Comparison of ENCODE assay signal across 8 cellular contexts in the genomic region with DNA sequence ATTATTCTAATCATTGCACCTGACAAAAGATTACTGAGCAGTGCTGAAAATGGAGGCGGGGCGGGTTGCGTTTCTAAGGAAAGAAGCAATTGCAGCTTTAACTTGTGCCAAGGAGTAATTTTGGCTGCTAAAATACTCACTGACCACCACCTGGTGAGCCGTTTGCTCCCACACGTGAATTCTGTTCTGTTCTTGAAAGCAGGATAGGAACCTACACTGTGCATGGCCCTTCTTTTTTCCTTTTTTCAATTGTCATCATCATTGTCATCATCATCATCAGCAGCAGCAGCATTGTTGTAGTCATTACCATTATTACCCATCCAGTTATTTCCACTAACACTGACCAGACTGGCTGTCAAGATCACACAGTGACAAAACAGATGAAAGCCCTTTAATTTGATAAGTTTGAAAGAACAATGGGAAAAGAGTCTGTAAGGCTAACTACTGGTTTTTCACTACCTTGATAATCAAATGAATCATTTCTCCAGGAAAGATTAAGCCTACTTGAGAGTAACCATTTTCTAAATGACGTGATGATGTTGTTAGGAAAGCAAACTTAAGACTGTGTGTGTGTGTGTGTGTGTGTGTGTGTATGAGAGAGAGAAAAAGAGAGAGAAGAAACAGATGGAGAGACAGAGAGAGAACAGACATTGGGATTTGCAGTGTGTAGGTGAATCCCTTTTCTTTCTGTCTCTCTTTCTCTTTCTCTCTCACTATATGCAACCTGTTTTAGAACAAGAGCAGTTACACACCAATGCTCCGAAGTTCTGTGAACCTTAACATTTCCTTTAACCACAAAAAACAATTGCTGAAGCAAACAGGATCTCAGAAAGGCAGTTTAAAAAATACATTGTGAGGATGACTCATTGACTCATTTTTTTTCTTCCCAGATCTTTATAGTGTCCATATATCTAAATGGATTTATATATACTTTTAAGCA. TPM values are rescaled to one million over a fixed set of nuclear protein-coding genes. Genes with fewer than 3 reads are reported as not detected.
DNase-seq lines count a peak whose midpoint lies in the region; ATAC-seq and TF ChIP-seq lines count a peak whose summit lies in the region.

No MANE protein-coding gene starts in this region.

- H3K4me1 ChIP-seq in mesodermal cell (ENCODE audit: control insufficient read depth, insufficient read depth, low read length, poor library complexity, severe bottlenecking), result peaks cover 30% of the 10 kb centered on the region
- H3K4me1 ChIP-seq in mesendoderm (ENCODE audit: control insufficient read depth, low read depth, low read length), result peaks cover 3% of the 10 kb centered on the region
- H3K4me1 ChIP-seq in gastrocnemius medialis, result peaks cover 23 to 28% of the 10 kb centered on the region in 2 donors

- H3K4me3 ChIP-seq in GM08714 (ENCODE audit: low read length), result peak overlapping the region; percentile 47
- H3K4me3 ChIP-seq in SU-DHL-6 (ENCODE audit: insufficient read depth, low read length, poor library complexity, severe bottlenecking), result peak overlapping the region; percentile 73
- H3K4me3 ChIP-seq in mesodermal cell (ENCODE audit: extremely low read depth, insufficient read depth, low read length, poor library complexity, severe bottlenecking), result no peak overlapping the region
- no peak overlapping the region for H3K4me3 ChIP-seq in mesendoderm (ENCODE audit: low read length)
- no peak overlapping the region for H3K4me3 ChIP-seq in gastrocnemius medialis

- no peak overlapping the region for H4K8ac ChIP-seq in mesendoderm (ENCODE audit: low read depth, low read length)

- no peaks in the 10 kb centered on the region for H3K9me2 ChIP-seq in SU-DHL-6 (replicated peaks; ENCODE audit: insufficient read depth, low read length)

- H2BK120ac ChIP-seq in mesendoderm (ENCODE audit: low read depth, low read length), result no peak overlapping the region

- H3K9me3 ChIP-seq in SU-DHL-6 (ENCODE audit: insufficient read depth, low read length) (no peaks in the 10 kb centered on the region), mesodermal cell (ENCODE audit: control insufficient read depth, low read length) (no peaks in the 10 kb centered on the region), gastrocnemius medialis (no peaks in the 10 kb centered on the region)

- no peak overlapping the region for H3K23ac ChIP-seq in mesendoderm (ENCODE audit: low read length)

- H3K79me2 ChIP-seq in SU-DHL-6 (ENCODE audit: insufficient read depth, low read length) (peaks cover 87% of the 10 kb centered on the region), mesendoderm (ENCODE audit: control insufficient read depth, insufficient read depth, low read length) (no peaks in the 10 kb centered on the region)

- ATAC-seq in gastrocnemius medialis, result no peak

- H4K20me1 ChIP-seq in SU-DHL-6 (ENCODE audit: low read depth, low read length), result peaks cover 20% of the 10 kb centered on the region

- peaks cover 83% of the 10 kb centered on the region for H3F3A ChIP-seq in SU-DHL-6 (ENCODE audit: insufficient read depth)

- WGBS in mesodermal cell (ENCODE audit: insufficient coverage in 2 of 2), 2 experiments, result 67 to 80% methylated on average over 7 of the region's 7 CpGs
- WGBS in mesendoderm (ENCODE audit: extremely low coverage, insufficient coverage, low lambda C conversion rate), result no CpG with 5 or more reads among the region's 7 CpGs

- H3K27ac ChIP-seq in SU-DHL-6 (ENCODE audit: low read depth, low read length) (peak overlapping the region; percentile 92), mesodermal cell (ENCODE audit: low read depth, low read length, severe bottlenecking) (peak overlapping the region; percentile 72), mesendoderm (ENCODE audit: low read depth, low read length) (no peak overlapping the region), gastrocnemius medialis (no peak overlapping the region)

- no peak for TF ChIP-seq CTCF in SU-DHL-6 (IDR thresholded peaks at IDR 0.05; ENCODE audit: insufficient read depth, low read length, poor library complexity, severe bottlenecking)
- no peak for TF ChIP-seq CTCF in gastrocnemius medialis (IDR thresholded peaks at IDR 0.05 in 4 of 5, conservative IDR thresholded peaks at IDR 0.05 in 1 of 5)

- intact Hi-C loops in gastrocnemius medialis (cut with DNase I; ENCODE audit: low total_unique reads), result loop anchor here (5.0 kb wide), 2 partner anchors 60 to 75 kb away; no protein-coding TSS in a partner anchor

- peaks cover 26% of the 10 kb centered on the region for H3K36me3 ChIP-seq in SU-DHL-6 (ENCODE audit: low read length)
- no peaks in the 10 kb centered on the region for H3K36me3 ChIP-seq in mesodermal cell (ENCODE audit: control insufficient read depth, insufficient read depth, low read length)
- no peaks in the 10 kb centered on the region for H3K36me3 ChIP-seq in mesendoderm (ENCODE audit: control insufficient read depth, insufficient read depth, low read length)
- no peaks in the 10 kb centered on the region for H3K36me3 ChIP-seq in gastrocnemius medialis

- H2BK5ac ChIP-seq in mesendoderm (ENCODE audit: low read length), result no peak overlapping the region

- H3K9ac ChIP-seq in SU-DHL-6 (ENCODE audit: low read length), result peak overlapping the region; percentile 73
- H3K9ac ChIP-seq in mesendoderm (ENCODE audit: low read length), result no peak overlapping the region

- peak overlapping the region; percentile 88 for H3K4me2 ChIP-seq in SU-DHL-6 (ENCODE audit: low read depth, low read length, poor library complexity, severe bottlenecking)
- H3K4me2 ChIP-seq in mesendoderm (ENCODE audit: low read length), result no peak overlapping the region

- no peak for TF ChIP-seq POLR2A in gastrocnemius medialis (IDR thresholded peaks at IDR 0.05)

- no peak overlapping the region for H3K4ac ChIP-seq in mesendoderm (ENCODE audit: low read depth, low read length)

- H3K18ac ChIP-seq in mesendoderm (ENCODE audit: low read length), result no peak overlapping the region

- no peak overlapping the region for H2AFZ ChIP-seq in SU-DHL-6 (ENCODE audit: low read depth, low read length, severe bottlenecking)

- no peaks in the 10 kb centered on the region for H3K79me1 ChIP-seq in mesendoderm (ENCODE audit: low read length)

- no peak overlapping the region for H2BK15ac ChIP-seq in mesendoderm (replicated peaks; ENCODE audit: low read depth)

- in situ Hi-C loops in gastrocnemius medialis (cut with MboI; ENCODE audit: low sequenced_read_pairs in 4 of 4), result no loop called here

- no peak overlapping the region for H4K5ac ChIP-seq in mesendoderm (ENCODE audit: low read length)

- H2AK5ac ChIP-seq in mesendoderm (ENCODE audit: low read length), result no peak overlapping the region

- DNase-seq in HCEC 1CT (peak; percentile 21), mesendoderm (no peak), ecto neural progenitor cell (ENCODE audit: low spot score) (no peak), gastrocnemius medialis (no peak), AG08395 (ENCODE audit: low spot score) (no peak)

- H3K56ac ChIP-seq in mesendoderm (ENCODE audit: low read length), result no peak overlapping the region

- no peaks in the 10 kb centered on the region for H3K27me3 ChIP-seq in SU-DHL-6 (ENCODE audit: low read length)
- H3K27me3 ChIP-seq in mesendoderm (ENCODE audit: insufficient read depth, low read length, poor library complexity), result no peaks in the 10 kb centered on the region
- H3K27me3 ChIP-seq in gastrocnemius medialis, result no peaks in the 10 kb centered on the region

RNA-seq across cellular contexts. Expression of a gene that starts 3.7 kb away (rescaled TPM):
- polyA plus RNA-seq in mesodermal cell (2013, experiment 1 of 2), result 6.1 TPM
- 6.3 TPM for polyA plus RNA-seq in mesodermal cell (2013, experiment 2 of 2)
- 2.4 TPM for polyA plus RNA-seq in mesendoderm (2013, experiment 1 of 2)
- polyA plus RNA-seq in mesendoderm (2013, experiment 2 of 2), result 2.5 TPM
- total RNA-seq in gastrocnemius medialis, result 10 to 100 TPM in 3 of 4 donors, 1 to 10 TPM in 1; 5.2 to 34.0 (median 21.2) TPM

Comparison
In these comparisons a context has a peak if more than half of its experiments do, and no peak if none do; other contexts are left out.
1. H3K4me3 ChIP-seq: peak in GM08714 (single experiment) and SU-DHL-6 (single experiment); none in mesodermal cell (single experiment), mesendoderm (single experiment) and gastrocnemius medialis (0 of 4).
2. H3K27ac ChIP-seq: peak in SU-DHL-6 (single experiment) and mesodermal cell (single experiment); none in mesendoderm (single experiment) and gastrocnemius medialis (0 of 4).